ENCODE assay signal across 9 cellular contexts in genomic region chr1:218027152-218027551, GRCh38.
"Had no signal": no experiment of that assay in that cellular context is flagged by ENCODE, and none has a peak within 500 bp of the region (broad histone marks: within the 10 kb centered on the region; RNA-seq: fewer than 3 reads in every experiment).

No MANE protein-coding gene starts in this region.

- H2AFZ ChIP-seq: GM23248 had no signal

- H3K9me3 ChIP-seq: HAP-1 had no signal

- H3K27ac ChIP-seq: GM23248, HL-60 had no signal

- H3K4me3 Mint-ChIP-seq: HFFc6 had no signal

- ATAC-seq: HCT116, HepG2, K562 had no signal

- DNase-seq: GM23248, H7, HFFc6, KG1 had no signal

- H3K9ac ChIP-seq: GM23248 had no signal

- FAIRE-seq: HepG2, K562 had no signal

- H3K4me3 ChIP-seq: GM23248, HAP-1, K562 had no signal

- H3K36me3 ChIP-seq: HAP-1 had no signal

- H3K27ac Mint-ChIP-seq: HFFc6 had no signal
